ENCODE assay signal across 6 cellular contexts in genomic region chr14:37858733-37859132, GRCh38.
"Had no signal": no experiment of that assay in that cellular context is flagged by ENCODE, and none has a peak within 500 bp of the region (broad histone marks: within the 10 kb centered on the region; RNA-seq: fewer than 3 reads in every experiment).

No MANE protein-coding gene starts in this region.

- H3K4me3 ChIP-seq: GM23338 had no signal

- DNase-seq: H9, HCEC 1CT had no signal

- ATAC-seq: GM23338 had no signal

- FAIRE-seq: H1, H54, HTR-8/SVneo had no signal
